Comparison of ENCODE assay signal across 21 cellular contexts in the genomic region with DNA sequence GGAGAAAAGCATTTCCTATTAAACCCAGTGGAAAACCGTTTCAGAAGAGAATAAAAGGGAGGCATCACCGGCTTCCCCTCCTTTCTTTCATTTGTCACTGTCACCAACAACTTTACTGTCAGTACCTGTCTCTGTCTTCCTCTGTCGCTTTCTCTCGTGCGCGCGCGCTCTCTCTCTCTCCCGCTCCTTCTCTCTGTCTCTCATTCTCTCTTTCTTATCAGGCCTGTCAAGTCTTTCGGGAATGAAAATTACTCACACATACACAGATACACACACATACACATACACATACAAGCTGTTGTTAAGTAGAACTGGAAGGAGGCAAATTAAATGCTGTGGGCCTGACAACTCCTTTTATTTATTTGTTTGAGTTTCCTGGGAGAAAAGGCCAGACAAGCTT. TPM values are rescaled to one million over a fixed set of nuclear protein-coding genes. Genes with fewer than 3 reads are reported as not detected.
"Had no signal": no experiment of that assay in that cellular context is flagged by ENCODE, and none has a peak within 500 bp of the region (broad histone marks: within the 10 kb centered on the region; RNA-seq: fewer than 3 reads in every experiment).

No MANE protein-coding gene starts in this region.

- H3K27me3 Mint-ChIP-seq: stimulated activated naive B cell treated with anti-CD40 and anti-IgM and Interleukin-4, amounts not matched to agents 10 μg/mL and 1 μg/mL and 100 μg/mL, for 72 hours; stimulated activated naive CD8-positive, alpha-beta T cell treated with anti-CD3 and anti-CD28 coated beads, Interleukin-15, amount 100 ng/mL, for 72 hours had no signal

- H3K9me3 ChIP-seq: mucosa of descending colon, pancreas, right lobe of liver, spleen had no signal

- H3K27ac ChIP-seq: dorsolateral prefrontal cortex, neural progenitor cell, pancreas, right lobe of liver, spleen had no signal

- H3K9me3 Mint-ChIP-seq: neural progenitor cell; stimulated activated naive B cell treated with anti-CD40 and anti-IgM and Interleukin-4, amounts not matched to agents 10 μg/mL and 1 μg/mL and 100 μg/mL, for 72 hours had no signal

- DNase-seq: central memory CD4-positive, alpha-beta T cell; cortex of kidney; dorsolateral prefrontal cortex; effector CD8-positive, alpha-beta T cell; immature natural killer cell; mammary epithelial cell; mucosa of descending colon; naive thymus-derived CD8-positive, alpha-beta T cell; nucleus accumbens; pancreas; right lobe of liver; spleen; stimulated activated CD4-positive, alpha-beta T cell treated with anti-CD3 and anti-CD28 coated beads, Interleukin-2, amount 100 ng/mL, for 24 hours; stimulated activated CD4-positive, alpha-beta T cell treated with anti-CD3 and anti-CD28 coated beads, Interleukin-4, amount 100 ng/mL, for 4 hours; stimulated activated naive B cell treated with anti-CD40 and anti-IgM and Interleukin-4, amounts not matched to agents 10 μg/mL and 1 μg/mL and 100 μg/mL, for 72 hours; stimulated activated naive CD8-positive, alpha-beta T cell treated with anti-CD3 and anti-CD28 coated beads, Interleukin-15, amount 100 ng/mL, for 72 hours; substantia nigra; trophoblast cell had no signal

- H3K4me3 ChIP-seq: dorsolateral prefrontal cortex, mucosa of descending colon, neural progenitor cell, pancreas, right lobe of liver, spleen had no signal

- H3K36me3 ChIP-seq: neural progenitor cell, pancreas, right lobe of liver, spleen had no signal

- H3K4me1 ChIP-seq: neural progenitor cell, pancreas, right lobe of liver, spleen had no signal

- ATAC-seq: mucosa of descending colon; naive thymus-derived CD8-positive, alpha-beta T cell; pancreas; right lobe of liver; stimulated activated naive B cell treated with anti-CD40 and anti-IgM and Interleukin-4, amounts not matched to agents 10 μg/mL and 1 μg/mL and 100 μg/mL, for 72 hours; stimulated activated naive CD8-positive, alpha-beta T cell treated with anti-CD3 and anti-CD28 coated beads, Interleukin-15, amount 100 ng/mL, for 72 hours had no signal

- H3K4me1 Mint-ChIP-seq: immature natural killer cell; naive thymus-derived CD8-positive, alpha-beta T cell; neural progenitor cell; stimulated activated naive B cell treated with anti-CD40 and anti-IgM and Interleukin-4, amounts not matched to agents 10 μg/mL and 1 μg/mL and 100 μg/mL, for 72 hours; stimulated activated naive CD8-positive, alpha-beta T cell treated with anti-CD3 and anti-CD28 coated beads, Interleukin-15, amount 100 ng/mL, for 72 hours had no signal

- H3K27ac Mint-ChIP-seq: immature natural killer cell; naive thymus-derived CD8-positive, alpha-beta T cell; neural progenitor cell; progenitor cell of endocrine pancreas; stimulated activated naive B cell treated with anti-CD40 and anti-IgM and Interleukin-4, amounts not matched to agents 10 μg/mL and 1 μg/mL and 100 μg/mL, for 72 hours; stimulated activated naive CD8-positive, alpha-beta T cell treated with anti-CD3 and anti-CD28 coated beads, Interleukin-15, amount 100 ng/mL, for 72 hours had no signal

- H3K27me3 ChIP-seq: neural progenitor cell, right lobe of liver, spleen had no signal

- H3K36me3 Mint-ChIP-seq: immature natural killer cell; naive thymus-derived CD8-positive, alpha-beta T cell; neural progenitor cell; stimulated activated naive B cell treated with anti-CD40 and anti-IgM and Interleukin-4, amounts not matched to agents 10 μg/mL and 1 μg/mL and 100 μg/mL, for 72 hours had no signal

- H3K4me3 Mint-ChIP-seq: immature natural killer cell; naive thymus-derived CD8-positive, alpha-beta T cell; neural progenitor cell; stimulated activated naive B cell treated with anti-CD40 and anti-IgM and Interleukin-4, amounts not matched to agents 10 μg/mL and 1 μg/mL and 100 μg/mL, for 72 hours; stimulated activated naive CD8-positive, alpha-beta T cell treated with anti-CD3 and anti-CD28 coated beads, Interleukin-15, amount 100 ng/mL, for 72 hours had no signal

RNA-seq across cellular contexts. Expression of a gene that starts 17.6 kb away (rescaled TPM):
- total RNA-seq: mammary epithelial cell; naive thymus-derived CD8-positive, alpha-beta T cell had no signal
- polyA plus RNA-seq: immature natural killer cell; keratinocyte; mammary epithelial cell; naive thymus-derived CD8-positive, alpha-beta T cell had no signal
